8 cellular contexts compared by ENCODE assay signal in genomic region chr9:137064027-137064879, GRCh38. TPM values are rescaled to one million over a fixed set of nuclear protein-coding genes. Genes with fewer than 3 reads are reported as not detected.
A peak's percentile ranks its signal among the peaks of the same experiment; 100 is the strongest.
DNase-seq lines count a peak whose midpoint lies in the region; ATAC-seq and TF ChIP-seq lines count a peak whose summit lies in the region.

No MANE protein-coding gene starts in this region.

- no peak overlapping the region for H3K27ac ChIP-seq in psoas muscle

- POLR2A ChIA-PET in AG04449 (lab: Yijun Ruan, JAX), result interaction anchor here (0.6 kb wide), 1 partner anchor 141 kb away, joined by 4 read pairs; the partner anchor contains the start of gene TMEM203

- in situ Hi-C loops in GM13976 (cut with MboI; ENCODE audit: low sequenced_read_pairs, unreplicated experiment), result no loop called here

- DNase-seq in AG04449 (ENCODE audit: low read depth, low spot score), result no peak
- peak; percentile 74 for DNase-seq in GM13976 (ENCODE audit: low spot score)
- DNase-seq in RPMI8226, result peak; percentile 66
- peak; percentile 69 for DNase-seq in activated naive CD4-positive, alpha-beta T cell treated with Interleukin-2 at 50 U/mL for 16 hours
- DNase-seq in cardiac septum (ENCODE audit: low spot score), result peak; percentile 86
- peak; percentile 74 to 83 for DNase-seq in psoas muscle
- no peak for DNase-seq in MV-4-11 (lab: John Stamatoyannopoulos, UW)

- no peak overlapping the region for H3K4me3 ChIP-seq in AG04449 (ENCODE audit: low read depth, low read length)
- H3K4me3 ChIP-seq in psoas muscle, result no peak overlapping the region

- CTCF ChIA-PET in AG04449 (lab: Yijun Ruan, JAX), result interaction anchor here (0.7 to 21.0 kb wide), 21 partner anchors 8 to 286 kb away, joined by 3 to 364 read pairs (median 4); partner anchors contain the start of genes ABCA2, ENTPD2, FUT7 and MAN1B1

- TF ChIP-seq CTCF in AG04449 (IDR thresholded peaks at IDR 0.05; ENCODE audit: insufficient read depth, low read length, missing control alignments) (peak; percentile 98), GM13976 (IDR thresholded peaks at IDR 0.05; ENCODE audit: borderline replicate concordance, control extremely low read depth, extremely low read depth, insufficient read depth, missing control alignments) (peak; percentile 95), psoas muscle (IDR thresholded peaks at IDR 0.05) (peak; percentile 92)

- peaks cover 0 to 4% (median under 1%) of the 10 kb centered on the region in 3 donors for H3K27me3 ChIP-seq in psoas muscle (ENCODE audit: insufficient read depth in 3 of 3, low read length in 2 of 3)

- no peaks in the 10 kb centered on the region for H3K9me3 ChIP-seq in psoas muscle

- no peaks in the 10 kb centered on the region for H3K4me1 ChIP-seq in psoas muscle

- no peaks in the 10 kb centered on the region for H3K36me3 ChIP-seq in psoas muscle (ENCODE audit: insufficient read depth in 1 of 2, low read depth in 1 of 2)

- 46 to 50% (median 48%) methylated on average over 50 to 55 of the region's 55 CpGs for WGBS in psoas muscle, 3 donors

- peak; percentile 57 to 80 (median 72) for ATAC-seq in psoas muscle
- ATAC-seq in GM19452 (IDR thresholded peaks at IDR 0.05; ENCODE audit: unreplicated experiment), result no peak

- intact Hi-C loops in cardiac septum (cut with DNase I), result loop anchor here (10.0 kb wide), 1 partner anchor 279 kb away; no protein-coding TSS in a partner anchor
- intact Hi-C loops in psoas muscle (cut with DNase I), result loop anchor here (2.0 to 10.0 kb wide), 2 partner anchors 17 to 279 kb away; partner anchors contain the start of gene NPDC1 (in 1 of the 2)

RNA-seq across cellular contexts. Expression of gene SAPCD2, which starts 6.1 kb away (rescaled TPM):
- total RNA-seq in cardiac septum, result 0.11 TPM
- total RNA-seq in psoas muscle, result under 1 TPM; 0.10 to 0.15 (median 0.12) TPM
- polyA plus RNA-seq in psoas muscle, result under 1 TPM in 2 of 3 donors, not detected in 1; 0.18 to 0.22 TPM

RNA-seq across cellular contexts. Expression of gene ENTPD2, which starts 10.4 kb away (rescaled TPM):
- total RNA-seq in cardiac septum (0.92 TPM), psoas muscle (1 to 10 TPM in 2 of 4 donors, under 1 TPM in 2; 0.59 to 1.4 (median 0.95) TPM)
- polyA plus RNA-seq in psoas muscle, result under 1 TPM; 0.17 to 0.29 (median 0.28) TPM

RNA-seq across cellular contexts. Expression of gene UAP1L1, which starts 13.1 kb away (rescaled TPM):
- total RNA-seq in cardiac septum (6.5 TPM), psoas muscle (1 to 10 TPM; 1.8 to 4.5 (median 3.0) TPM)
- 1 to 10 TPM; 1.5 to 2.4 (median 1.7) TPM for polyA plus RNA-seq in psoas muscle

RNA-seq across cellular contexts. Expression of gene NPDC1, which starts 18.3 kb away (rescaled TPM):
- total RNA-seq in cardiac septum (96.4 TPM), psoas muscle (10 to 100 TPM; 17.3 to 32.1 (median 22.6) TPM)
- polyA plus RNA-seq in psoas muscle, result 10 to 100 TPM; 14.8 to 23.2 (median 17.6) TPM

RNA-seq across cellular contexts. Expression of gene MAN1B1, which starts 22.5 kb away (rescaled TPM):
- total RNA-seq in cardiac septum, result 27.2 TPM
- 10 to 100 TPM; 13.5 to 18.1 (median 14.4) TPM for total RNA-seq in psoas muscle
- 10 to 100 TPM; 13.1 to 24.4 (median 21.8) TPM for polyA plus RNA-seq in psoas muscle

Comparison
In these comparisons a context has a peak if more than half of its experiments do, and no peak if none do; other contexts are left out.
1. DNase-seq: peak in GM13976 (single experiment), RPMI8226 (single experiment), activated naive CD4-positive, alpha-beta T cell treated with Interleukin-2 at 50 U/mL for 16 hours (single experiment), cardiac septum (single experiment) and psoas muscle (2 of 2); none in AG04449 (single experiment) and MV-4-11 (single experiment).
2. Peak in every context shown above with its lines, with median percentiles within 50 percentile points of each other: CTCF ChIP-seq.